Comparison of ENCODE assay signal across 12 cellular contexts in genomic region chr19:566403-566802, GRCh38. TPM values are rescaled to one million over a fixed set of nuclear protein-coding genes. Genes with fewer than 3 reads are reported as not detected.
DNase-seq lines count a peak whose midpoint lies in the region; ATAC-seq and TF ChIP-seq lines count a peak whose summit lies in the region.
"Had no signal": no experiment of that assay in that cellular context is flagged by ENCODE, and none has a peak within 500 bp of the region (broad histone marks: within the 10 kb centered on the region; RNA-seq: fewer than 3 reads in every experiment).

No MANE protein-coding gene starts in this region.

- peak; percentile 11 for DNase-seq in LHCN-M2 (ENCODE audit: low read depth)
- peak; percentile 71 for DNase-seq in lower lobe of right lung
- DNase-seq in uterus: peak; percentile 86 to 94
- DNase-seq in midbrain (lab: John Stamatoyannopoulos, UW): no peak
- DNase-seq in DMS 273 treated with DMSO at 0.1 percent for 48 hours (lab: John Stamatoyannopoulos, UW): no peak
- DNase-seq: DND-41, NCI-H510A, small intestine had no signal

- peak overlapping the region; percentile 64 for H3K4me3 Mint-ChIP-seq in dendritic cell treated with granulocyte-macrophage colony-stimulating factor and Interleukin-4, amounts not matched to agents 40 ng/mL and 50 ng/mL, for 4 days

- H3K36me3 Mint-ChIP-seq in dendritic cell treated with granulocyte-macrophage colony-stimulating factor and Interleukin-4, amounts not matched to agents 40 ng/mL and 50 ng/mL, for 4 days (ENCODE audit: low read depth): peaks cover 19% of the 10 kb centered on the region

- no peaks in the 10 kb centered on the region for H3K27me3 Mint-ChIP-seq in dendritic cell treated with granulocyte-macrophage colony-stimulating factor and Interleukin-4, amounts not matched to agents 40 ng/mL and 50 ng/mL, for 4 days

- H3K9me3 ChIP-seq in lower lobe of right lung (no peaks in the 10 kb centered on the region), uterus (no peaks in the 10 kb centered on the region)
- H3K9me3 ChIP-seq: body of pancreas had no signal

- peak overlapping the region; percentile 73 for H3K27ac Mint-ChIP-seq in dendritic cell treated with granulocyte-macrophage colony-stimulating factor and Interleukin-4, amounts not matched to agents 40 ng/mL and 50 ng/mL, for 4 days

- no peaks in the 10 kb centered on the region for H3K9me3 Mint-ChIP-seq in dendritic cell treated with granulocyte-macrophage colony-stimulating factor and Interleukin-4, amounts not matched to agents 40 ng/mL and 50 ng/mL, for 4 days

- H3K27me3 ChIP-seq in lower lobe of right lung (ENCODE audit: low read depth) (no peaks in the 10 kb centered on the region), uterus (no peaks in the 10 kb centered on the region)
- H3K27me3 ChIP-seq: body of pancreas had no signal

- H3K4me1 Mint-ChIP-seq in dendritic cell treated with granulocyte-macrophage colony-stimulating factor and Interleukin-4, amounts not matched to agents 40 ng/mL and 50 ng/mL, for 4 days (ENCODE audit: low read depth): peaks cover 33% of the 10 kb centered on the region

- H3K27ac ChIP-seq in lower lobe of right lung: peak overlapping the region; percentile 49
- peak overlapping the region; percentile 77 to 90 for H3K27ac ChIP-seq in uterus

- peak; percentile 60 to 74 for ATAC-seq in lower lobe of right lung
- no peak for ATAC-seq in GM18907 (IDR thresholded peaks at IDR 0.05; ENCODE audit: unreplicated experiment)
- ATAC-seq: body of pancreas had no signal

- TF ChIP-seq CTCF in lower lobe of right lung (IDR thresholded peaks at IDR 0.05): no peak
- TF ChIP-seq CTCF in uterus (IDR thresholded peaks at IDR 0.05): no peak

- TF ChIP-seq POLR2A in uterus (IDR thresholded peaks at IDR 0.05): no peak

- H3K4me1 ChIP-seq in lower lobe of right lung (peaks cover 7% of the 10 kb centered on the region), uterus (peaks cover 0 to 3% of the 10 kb centered on the region in 2 donors)

- intact Hi-C loops in dendritic cell treated with granulocyte-macrophage colony-stimulating factor and Interleukin-4, amounts not matched to agents 40 ng/mL and 50 ng/mL, for 4 days (cut with micrococcal nuclease): no loop called here
- intact Hi-C loops in lower lobe of right lung (cut with DNase I) (no loop called here), uterus (cut with DNase I; ENCODE audit: low total_unique reads) (no loop called here)

- H3K4me3 ChIP-seq in lower lobe of right lung: peak overlapping the region; percentile 27
- peak overlapping the region; percentile 14 to 27 for H3K4me3 ChIP-seq in uterus
- H3K4me3 ChIP-seq: body of pancreas had no signal

- H3K36me3 ChIP-seq in lower lobe of right lung (no peaks in the 10 kb centered on the region), uterus (no peaks in the 10 kb centered on the region)

RNA-seq across cellular contexts. Expression of gene BSG, which starts 6.0 kb away (rescaled TPM):
- 746 and 758 TPM in 2 replicates for total RNA-seq in LHCN-M2 (2014; rRNA removed)
- 535 TPM for polyA plus RNA-seq in LHCN-M2 (2012)
- 366 TPM for total RNA-seq in lower lobe of right lung
- 100 to 1,000 TPM; 211 to 305 (median 280) TPM for total RNA-seq in uterus

RNA-seq across cellular contexts. Expression of gene GZMM, which starts 22.6 kb away (rescaled TPM):
- total RNA-seq in LHCN-M2 (2014; rRNA removed): 1.7 TPM in 1 of 2 replicates, not detected in the other
- 0.15 TPM for polyA plus RNA-seq in LHCN-M2 (2012)
- total RNA-seq in lower lobe of right lung: 3.6 TPM
- 1 to 10 TPM in 1 of 4 donors, under 1 TPM in 1, not detected in 2; 0.62 to 1.6 TPM for total RNA-seq in uterus
- total RNA-seq: endothelial cell of umbilical vein had no signal
- polyA plus RNA-seq: endothelial cell of umbilical vein had no signal

RNA-seq across cellular contexts. Expression of gene HCN2, which starts 23.3 kb away (rescaled TPM):
- total RNA-seq in LHCN-M2 (2014; rRNA removed) (1.4 and 1.9 TPM in 2 replicates), lower lobe of right lung (0.24 TPM), uterus (under 1 TPM in 1 of 4 donors, not detected in 3; 0.83 TPM)
- 8.6 TPM for polyA plus RNA-seq in LHCN-M2 (2012)

RNA-seq across cellular contexts. Expression of gene CDC34, which starts 34.8 kb away (rescaled TPM):
- 64.6 and 69.6 TPM in 2 replicates for total RNA-seq in LHCN-M2 (2014; rRNA removed)
- 71.4 TPM for polyA plus RNA-seq in LHCN-M2 (2012)
- total RNA-seq in lower lobe of right lung: 40.0 TPM
- 100 to 1,000 TPM in 2 of 4 donors, 10 to 100 TPM in 2; 44.4 to 459 (median 101) TPM for total RNA-seq in uterus

RNA-seq across cellular contexts. Expression of gene TPGS1, which starts 59.1 kb away (rescaled TPM):
- total RNA-seq in LHCN-M2 (2014; rRNA removed): 84.8 and 85.9 TPM in 2 replicates
- polyA plus RNA-seq in LHCN-M2 (2012): 19.2 TPM
- 18.8 TPM for total RNA-seq in lower lobe of right lung
- total RNA-seq in uterus: 10 to 100 TPM; 12.6 to 37.5 (median 29.9) TPM

Comparison
In these comparisons a context has a peak if more than half of its experiments do, and no peak if none do; other contexts are left out.
1. DNase-seq: peak in LHCN-M2 (single experiment), lower lobe of right lung (single experiment) and uterus (2 of 2); none in midbrain (single experiment) and DMS 273 treated with DMSO at 0.1 percent for 48 hours (single experiment).